ENCODE assay signal across 21 cellular contexts in the genomic region with DNA sequence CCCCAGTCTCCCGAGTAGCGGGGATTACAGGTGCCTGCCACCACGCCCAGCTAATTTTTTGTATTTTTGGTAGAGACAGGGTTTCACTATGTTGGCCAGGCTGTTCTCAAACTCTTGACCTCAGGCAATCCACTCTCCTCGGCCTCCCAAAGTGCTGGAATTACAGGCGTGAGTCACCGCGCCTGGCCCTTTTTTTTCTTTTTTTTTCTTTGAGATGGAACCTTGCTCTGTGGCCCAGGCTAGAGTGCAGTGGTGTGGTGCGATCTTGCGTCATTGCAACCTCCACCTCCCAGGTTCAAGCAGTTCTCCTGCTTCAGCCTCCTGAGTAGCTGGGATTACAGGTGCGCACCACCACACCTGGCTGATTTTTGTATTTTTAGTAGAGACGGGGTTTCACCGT. TPM values are rescaled to one million over a fixed set of nuclear protein-coding genes. Genes with fewer than 3 reads are reported as not detected.
"Had no signal": no experiment of that assay in that cellular context is flagged by ENCODE, and none has a peak within 500 bp of the region (broad histone marks: within the 10 kb centered on the region; RNA-seq: fewer than 3 reads in every experiment).

No MANE protein-coding gene starts in this region.

RNA-seq across cellular contexts. Expression of a gene that starts 27.0 kb away (rescaled TPM):
- total RNA-seq: kidney, left colon, left lung, liver, mammary epithelial cell, mesothelial cell of epicardium, mononuclear cell, occipital lobe, osteocyte, posterior vena cava, pulmonary artery endothelial cell, renal cortical epithelial cell, right atrium auricular region, right lobe of liver, skeletal muscle tissue, smooth muscle cell, subcutaneous adipose tissue, suprapubic skin, thoracic aorta, ureter, uterus had no signal
